Comparison of ENCODE assay signal across 2 cellular contexts in the genomic region with DNA sequence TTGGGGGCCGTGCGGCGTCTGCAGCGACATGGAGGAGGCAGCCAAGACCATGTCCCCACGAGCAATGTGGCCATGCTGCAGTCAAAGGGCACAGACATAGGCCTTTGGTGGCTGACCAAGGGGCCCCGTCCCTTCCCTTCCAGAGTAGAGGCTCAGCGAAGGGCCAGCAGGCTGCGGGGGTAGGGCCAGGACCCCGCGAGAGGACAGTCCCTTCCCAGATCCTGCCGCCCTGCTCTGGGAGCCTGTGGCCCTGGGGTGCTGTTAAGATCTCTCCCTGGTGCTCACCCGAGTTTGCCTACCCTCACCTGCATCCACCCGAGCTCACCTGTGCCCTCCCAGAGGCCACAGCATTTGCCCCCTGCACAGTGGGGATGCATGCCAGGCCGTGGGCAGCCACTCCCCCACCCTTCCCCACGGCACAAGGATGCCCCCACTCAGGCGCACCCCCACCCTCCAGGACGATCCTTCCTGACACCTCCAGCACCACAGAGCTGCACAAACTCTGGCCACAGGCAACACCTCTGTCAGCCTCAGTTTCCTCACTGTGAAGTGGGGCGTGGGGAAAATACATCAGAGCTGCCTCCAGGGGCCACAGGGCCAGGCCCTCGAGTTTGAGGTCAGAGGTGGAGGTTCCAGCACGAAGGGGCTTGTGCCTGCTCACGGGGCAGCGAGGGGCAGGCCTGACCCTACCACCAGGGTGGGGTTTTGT.
TF ChIP-seq lines count a peak whose summit lies in the region.

No MANE protein-coding gene starts in this region.

TF ChIP-seq in IMR-90, 13 proteins besides CTCF, POLR2A, EP300 and RAD21:
- no peak for TF ChIP-seq MXI1 (IDR thresholded peaks at IDR 0.05; ENCODE audit: borderline replicate concordance, low read depth, low read length)

TF ChIP-seq in H1, 55 proteins besides CTCF, POLR2A, EP300 and RAD21:
- no peak for TF ChIP-seq SAP30 (IDR thresholded peaks at IDR 0.05; ENCODE audit: insufficient read depth, insufficient replicate concordance, low read length)
- no peak for TF ChIP-seq SIRT6 (IDR thresholded peaks at IDR 0.05; ENCODE audit: low read length)
- no peak for TF ChIP-seq RFX5 (IDR thresholded peaks at IDR 0.05; ENCODE audit: borderline replicate concordance, low read depth, low read length)
- no peak for TF ChIP-seq SP4 (IDR thresholded peaks at IDR 0.05; ENCODE audit: low read length)
- no peak for TF ChIP-seq RNF2 (IDR thresholded peaks at IDR 0.05; ENCODE audit: borderline replicate concordance, low read depth, low read length, missing control alignments, poor library complexity, severe bottlenecking)
- TF ChIP-seq BACH1 (IDR thresholded peaks at IDR 0.05; ENCODE audit: low read length), result no peak
- TF ChIP-seq CEBPB (IDR thresholded peaks at IDR 0.05; ENCODE audit: low read depth, low read length), result no peak
- no peak for TF ChIP-seq SIX5 (IDR thresholded peaks at IDR 0.05; ENCODE audit: low read depth, low read length)
- TF ChIP-seq TBP (IDR thresholded peaks at IDR 0.05; ENCODE audit: low read depth, low read length), result no peak
- TF ChIP-seq EZH2 (IDR thresholded peaks at IDR 0.05; ENCODE audit: low read depth, low read length, severe bottlenecking), result no peak
- TF ChIP-seq CBX8 (IDR thresholded peaks at IDR 0.05; ENCODE audit: borderline replicate concordance, low read depth, low read length), result no peak
- no peak for TF ChIP-seq POU5F1 (IDR thresholded peaks at IDR 0.05; ENCODE audit: low read depth, low read length)
- TF ChIP-seq EGR1 (IDR thresholded peaks at IDR 0.05; ENCODE audit: borderline replicate concordance, low read depth, low read length), result no peak
